ENCODE assay signal across 1 cellular context in genomic region chr1:1853593-1854257, GRCh38.
TF ChIP-seq lines count a peak whose summit lies in the region.

No MANE protein-coding gene starts in this region.

TF ChIP-seq in HepG2, 621 proteins besides CTCF, POLR2A, EP300 and RAD21 (continued from another document):
- no peak for TF ChIP-seq IRF1 (CRISPR knock-in tag; IDR thresholded peaks at IDR 0.05; ENCODE audit: low read depth)
